11 cellular contexts compared by ENCODE assay signal in the genomic region with DNA sequence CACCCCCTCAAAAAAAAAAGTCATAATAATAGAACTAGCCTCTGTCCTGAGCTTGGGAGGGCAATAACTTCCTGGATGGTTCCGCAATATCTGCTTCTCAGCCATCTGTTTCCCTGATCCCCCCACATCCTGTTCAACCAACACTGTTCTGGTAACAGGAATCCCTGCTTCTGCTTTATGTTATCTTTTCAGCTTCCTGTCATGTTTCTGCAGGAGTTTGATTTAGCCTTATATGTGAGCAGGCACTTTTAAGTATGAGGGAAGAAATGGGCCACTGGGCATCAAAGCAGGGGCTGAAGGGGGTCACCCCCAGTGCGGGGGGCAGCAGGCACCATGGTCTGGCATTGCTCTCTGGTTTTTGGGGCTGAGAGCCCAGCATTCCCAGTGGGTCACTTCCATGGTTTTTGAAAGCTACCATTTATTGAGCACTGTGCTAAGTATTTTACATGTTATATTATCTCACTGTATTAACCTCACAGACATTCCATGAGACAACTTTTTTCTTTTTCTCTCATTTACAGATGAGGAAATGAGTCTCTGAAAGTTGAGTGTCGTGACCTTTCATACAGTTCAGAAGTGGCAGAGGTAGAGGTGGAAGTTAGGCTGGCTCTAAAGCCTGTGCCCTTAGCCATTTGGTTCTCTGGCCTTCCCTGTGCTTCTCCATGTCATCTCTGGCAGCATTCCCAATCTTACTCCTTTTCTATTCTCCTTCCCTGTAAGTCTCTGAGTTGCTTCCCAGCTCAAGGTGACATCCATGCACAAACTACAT.
DNase-seq lines count a peak whose midpoint lies in the region; ATAC-seq, FAIRE-seq and TF ChIP-seq lines count a peak whose summit lies in the region.
"Had no signal": no experiment of that assay in that cellular context is flagged by ENCODE, and none has a peak within 500 bp of the region (broad histone marks: within the 10 kb centered on the region; RNA-seq: fewer than 3 reads in every experiment).

No MANE protein-coding gene starts in this region.

- peak; percentile 10 for DNase-seq in NCI-H1694 treated with DMSO at 0.1 percent for 48 hours (lab: John Stamatoyannopoulos, UW)
- no peak for DNase-seq in NCI-H1694 (lab: John Stamatoyannopoulos, UW)
- peak; percentile 49 for DNase-seq in UCSD-AML1 (lab: John Stamatoyannopoulos, UW; ENCODE audit: unreplicated experiment)
- DNase-seq in right cardiac atrium = no peak
- DNase-seq in substantia nigra (lab: John Stamatoyannopoulos, UW) = peak in 4 of 49 donors; percentile 1 to 23 (median 12)
- no peak for DNase-seq in kidney
- DNase-seq in glutamatergic neuron = no peak
- DNase-seq: effector CD8-positive, alpha-beta T cell had no signal

- H3K4me1 Mint-ChIP-seq in glutamatergic neuron (ENCODE audit: low read depth, unreplicated experiment) = peaks cover 22% of the 10 kb centered on the region

- H3K9me3 ChIP-seq in right cardiac atrium (ENCODE audit: control insufficient read depth, low read length) (no peaks in the 10 kb centered on the region), kidney (ENCODE audit: control insufficient read depth in 1 of 2, low read length in 2 of 2) (no peaks in the 10 kb centered on the region)

- H3K36me3 Mint-ChIP-seq in glutamatergic neuron (ENCODE audit: unreplicated experiment) = no peaks in the 10 kb centered on the region

- H3K27ac Mint-ChIP-seq in glutamatergic neuron (ENCODE audit: unreplicated experiment) = no peak overlapping the region

- peaks cover 2% of the 10 kb centered on the region for H3K9me3 Mint-ChIP-seq in glutamatergic neuron (ENCODE audit: unreplicated experiment)

- peaks cover 5% of the 10 kb centered on the region for H3K4me1 ChIP-seq in right cardiac atrium (ENCODE audit: control insufficient read depth, insufficient read depth, low read length)
- H3K4me1 ChIP-seq in kidney (ENCODE audit: control insufficient read depth in 1 of 2, insufficient read depth in 1 of 2, low read depth in 1 of 2, low read length in 2 of 2) = peaks cover 0 to 9% of the 10 kb centered on the region in 2 donors

- no peak overlapping the region for H3K9ac ChIP-seq in kidney (ENCODE audit: low read length in 2 of 2)

- H3K27me3 Mint-ChIP-seq in glutamatergic neuron (ENCODE audit: unreplicated experiment) = peaks cover 3% of the 10 kb centered on the region

- no peak overlapping the region for H3K4me3 ChIP-seq in right cardiac atrium (ENCODE audit: low read length)
- no peak overlapping the region for H3K4me3 ChIP-seq in kidney (ENCODE audit: low read length in 2 of 2)

- peak; percentile 69 to 80 for ATAC-seq in right cardiac atrium
- ATAC-seq in GM18498 (IDR thresholded peaks at IDR 0.05; ENCODE audit: unreplicated experiment) = no peak
- ATAC-seq: HCT116 had no signal

- H3K27me3 ChIP-seq in right cardiac atrium (ENCODE audit: control insufficient read depth, insufficient read depth) = no peaks in the 10 kb centered on the region

- TF ChIP-seq CTCF in kidney (IDR thresholded peaks at IDR 0.05; ENCODE audit: borderline replicate concordance, extremely low read depth, insufficient read depth) (no peak), glutamatergic neuron (IDR thresholded peaks at IDR 0.05; ENCODE audit: partially characterized antibody, unreplicated experiment) (no peak)

- WGBS in right cardiac atrium = 24% methylated on average over 3 of the region's 3 CpGs

- FAIRE-seq in kidney (lab: Jason Lieb, UNC) = no peak
- FAIRE-seq: A204.1 had no signal

- H3K27ac ChIP-seq in right cardiac atrium (ENCODE audit: low read length) (peak overlapping the region; percentile 42), substantia nigra (ENCODE audit: low read depth, low read length, poor library complexity, severe bottlenecking) (peak overlapping the region; percentile 60), kidney (ENCODE audit: low read depth in 2 of 2, low read length in 2 of 2) (peak overlapping the region in 1 of 2 donors; percentile 51)

- no peaks in the 10 kb centered on the region for H3K36me3 ChIP-seq in kidney (ENCODE audit: control insufficient read depth in 1 of 2, insufficient read depth in 2 of 2, low read length in 2 of 2)

- H3K4me3 Mint-ChIP-seq in glutamatergic neuron (ENCODE audit: unreplicated experiment) = no peak overlapping the region

- intact Hi-C loops in right cardiac atrium (cut with DNase I) (loop anchor here in 2 of 4 donors (10.0 kb wide), 2 partner anchors 122 to 372 kb away; a partner anchor contains a TSS), kidney (cut with DNase I) (no loop called here)

Comparison
In these comparisons a context has a peak if more than half of its experiments do, and no peak if none do; other contexts are left out.
1. DNase-seq: peak in NCI-H1694 treated with DMSO at 0.1 percent for 48 hours (single experiment) and UCSD-AML1 (single experiment); none in NCI-H1694 (single experiment), right cardiac atrium (0 of 3), kidney (single experiment) and glutamatergic neuron (single experiment).